In the genomic region with DNA sequence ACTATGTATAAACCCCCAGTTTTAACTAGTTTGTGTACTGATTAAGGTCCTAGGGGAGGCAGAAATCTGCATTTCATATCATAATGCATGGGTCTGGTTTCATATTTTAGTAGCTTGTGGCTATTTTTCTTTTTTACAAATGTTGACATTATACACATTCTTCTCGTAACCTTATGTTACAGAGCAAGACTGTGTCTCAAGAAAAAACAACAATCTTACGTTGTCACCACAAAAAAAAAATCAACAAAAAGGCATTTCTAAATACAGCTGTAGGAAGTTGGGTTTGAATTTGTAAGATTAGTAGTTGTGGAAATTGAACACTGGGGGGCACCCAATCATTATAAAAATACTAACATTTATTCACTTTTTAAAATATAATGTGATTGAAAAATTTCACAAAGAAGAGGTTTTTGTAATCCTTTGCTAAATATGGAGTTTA, we compare ENCODE assay signal across 9 cellular contexts. TPM values are rescaled to one million over a fixed set of nuclear protein-coding genes. Genes with fewer than 3 reads are reported as not detected.
A peak's percentile ranks its signal among the peaks of the same experiment; 100 is the strongest.
DNase-seq lines count a peak whose midpoint lies in the region; ATAC-seq, FAIRE-seq and TF ChIP-seq lines count a peak whose summit lies in the region.
"Had no signal": no experiment of that assay in that cellular context is flagged by ENCODE, and none has a peak within 500 bp of the region (broad histone marks: within the 10 kb centered on the region; RNA-seq: fewer than 3 reads in every experiment).

No MANE protein-coding gene starts in this region.

- H3K27ac Mint-ChIP-seq in activated naive CD4-positive, alpha-beta T cell treated with anti-CD3 and anti-CD28 coated beads, Interleukin-2, amount 50 U/mL, for 72 hours, result no peak overlapping the region
- H3K27ac Mint-ChIP-seq: activated naive CD8-positive, alpha-beta T cell treated with anti-CD3 and anti-CD28 coated beads, Interleukin-2, amount 10 ng/mL, durations not matched to agents 7 days and 5 days had no signal

- FAIRE-seq in H54 (lab: Jason Lieb, UNC), result peak; percentile 52
- FAIRE-seq in TTC549 (lab: Jason Lieb, UNC), result peak; percentile 95

- H3K36me3 Mint-ChIP-seq in activated naive CD4-positive, alpha-beta T cell treated with anti-CD3 and anti-CD28 coated beads, Interleukin-2, amount 50 U/mL, for 72 hours, result no peaks in the 10 kb centered on the region
- H3K36me3 Mint-ChIP-seq: activated naive CD8-positive, alpha-beta T cell treated with anti-CD3 and anti-CD28 coated beads, Interleukin-2, amount 10 ng/mL, durations not matched to agents 7 days and 5 days had no signal

- TF ChIP-seq POLR2A in H54 (IDR thresholded peaks at IDR 0.05; ENCODE audit: low read depth, low read length), result no peak

- H3K9me3 Mint-ChIP-seq in activated naive CD4-positive, alpha-beta T cell treated with anti-CD3 and anti-CD28 coated beads, Interleukin-2, amount 50 U/mL, for 72 hours, result no peaks in the 10 kb centered on the region
- H3K9me3 Mint-ChIP-seq: activated naive CD8-positive, alpha-beta T cell treated with anti-CD3 and anti-CD28 coated beads, Interleukin-2, amount 10 ng/mL, durations not matched to agents 7 days and 5 days had no signal

- peak; percentile 27 for DNase-seq in AG20443 (ENCODE audit: low spot score)
- no peak for DNase-seq in H54 (ENCODE audit: insufficient read length, low spot score)
- peak; percentile 59 for DNase-seq in iris pigment epithelial cell (ENCODE audit: low read depth)
- no peak for DNase-seq in T-helper 9 cell
- DNase-seq in activated CD4-positive, CD25-positive, alpha-beta regulatory T cell (lab: John Stamatoyannopoulos, UW), result no peak
- no peak for DNase-seq in NCI-H2227 (lab: John Stamatoyannopoulos, UW; ENCODE audit: unreplicated experiment)
- DNase-seq in activated naive CD4-positive, alpha-beta T cell treated with anti-CD3 and anti-CD28 coated beads, Interleukin-2, amount 50 U/mL, for 72 hours (ENCODE audit: low spot score in 2 of 2), result no peak
- DNase-seq: activated naive CD8-positive, alpha-beta T cell treated with anti-CD3 and anti-CD28 coated beads, Interleukin-2, amount 10 ng/mL, durations not matched to agents 7 days and 5 days had no signal

- ATAC-seq in activated naive CD4-positive, alpha-beta T cell treated with anti-CD3 and anti-CD28 coated beads, Interleukin-2, amount 50 U/mL, for 72 hours, result no peak

RNA-seq across cellular contexts. Expression of a gene that starts 17.9 kb away (rescaled TPM):
- total RNA-seq in activated naive CD4-positive, alpha-beta T cell treated with anti-CD3 and anti-CD28 coated beads, Interleukin-2, amount 50 U/mL, for 72 hours, result 100 to 1,000 TPM in 1 of 2 donors, 10 to 100 TPM in 1; 65.9 to 104 TPM

RNA-seq across cellular contexts. Expression of a gene that starts 18.2 kb away (rescaled TPM):
- total RNA-seq in activated naive CD4-positive, alpha-beta T cell treated with anti-CD3 and anti-CD28 coated beads, Interleukin-2, amount 50 U/mL, for 72 hours, result 100 to 1,000 TPM; 137 to 158 TPM

Comparison
In these comparisons a context has a peak if more than half of its experiments do, and no peak if none do; other contexts are left out.
1. DNase-seq: peak in AG20443 (single experiment) and iris pigment epithelial cell (single experiment); none in H54 (single experiment), T-helper 9 cell (single experiment), activated CD4-positive, CD25-positive, alpha-beta regulatory T cell (0 of 4), NCI-H2227 (single experiment) and activated naive CD4-positive, alpha-beta T cell treated with anti-CD3 and anti-CD28 coated beads, Interleukin-2, amount 50 U/mL, for 72 hours (0 of 2).